In genomic region chr4:169909897-169910296, GRCh38 we compare ENCODE assay signal across 21 cellular contexts.
"Had no signal": no experiment of that assay in that cellular context is flagged by ENCODE, and none has a peak within 500 bp of the region (broad histone marks: within the 10 kb centered on the region; RNA-seq: fewer than 3 reads in every experiment).

No MANE protein-coding gene starts in this region.

- H3K4me1 ChIP-seq: Peyer's patch, SJCRH30 had no signal

- ATAC-seq: Right ventricle myocardium inferior, SK-N-SH treated with all-trans-retinoic acid at 6 μM for 48 hours had no signal

- H3K9me3 ChIP-seq: MG63, Peyer's patch, SJCRH30 had no signal

- H3K27ac ChIP-seq: PC-9, Peyer's patch, SJCRH30 had no signal

- H3K27me3 ChIP-seq: MG63, Peyer's patch, SJCRH30 had no signal

- H2AFZ ChIP-seq: PC-9 had no signal

- H3K36me3 ChIP-seq: MG63, Peyer's patch, SJCRH30 had no signal

- H3K4me2 ChIP-seq: PC-9 had no signal

- DNase-seq: IMR-90, Karpas-422, KG1, MG63, NCI-H1092, NCI-H1105 treated with DMSO at 0.1 percent for 48 hours, NCI-H1417 treated with DMSO at 0.1 percent for 48 hours, NCI-H146, NCI-H1694 treated with DMSO at 0.1 percent for 48 hours, NCI-H1930, NCI-H2081, NCI-H2107, NCI-H2227 treated with DMSO at 0.1 percent for 48 hours, NCI-H524, NCI-H526 treated with DMSO at 0.1 percent for 48 hours, NCI-H774, PC-9, Peyer's patch, SJCRH30 had no signal

- H3K4me3 ChIP-seq: MG63, PC-9, Peyer's patch, SJCRH30 had no signal
